In the genomic region with DNA sequence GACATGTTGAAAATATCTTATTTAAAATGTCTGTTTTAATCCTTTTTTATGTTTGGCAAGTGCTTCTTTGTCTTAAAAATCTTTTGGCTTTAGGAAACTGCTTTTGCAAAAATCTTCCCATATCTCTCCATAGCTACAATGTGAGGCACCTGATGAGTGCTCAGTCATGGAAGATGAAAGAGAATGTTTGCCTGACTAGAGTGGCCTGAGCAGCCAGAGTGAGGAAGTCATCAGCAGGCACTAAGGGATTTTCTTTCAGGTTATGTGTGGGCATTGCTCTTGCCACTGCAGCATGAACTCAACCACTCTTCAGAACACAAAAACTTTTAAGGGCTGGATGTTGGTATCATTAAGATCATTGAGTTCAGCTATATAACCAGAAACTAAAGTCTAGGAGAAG, we compare ENCODE assay signal across 21 cellular contexts.
"Had no signal": no experiment of that assay in that cellular context is flagged by ENCODE, and none has a peak within 500 bp of the region (broad histone marks: within the 10 kb centered on the region; RNA-seq: fewer than 3 reads in every experiment).

No MANE protein-coding gene starts in this region.

- H3K9me3 Mint-ChIP-seq: activated naive CD4-positive, alpha-beta T cell treated with anti-CD3 and anti-CD28 coated beads for 36 hours; brain; memory B cell; neural crest cell had no signal

- H3K4me1 ChIP-seq: colonic mucosa, foreskin keratinocyte, prostate gland, right atrium auricular region, thyroid gland had no signal

- H3K9me3 ChIP-seq: colonic mucosa, mucosa of descending colon, prostate gland, right atrium auricular region, thyroid gland had no signal

- H3K27ac ChIP-seq: colonic mucosa, foreskin keratinocyte, prostate gland, right atrium auricular region, thyroid gland had no signal

- H3K27me3 ChIP-seq: colonic mucosa, foreskin keratinocyte, right atrium auricular region, thyroid gland had no signal

- H3K36me3 ChIP-seq: colonic mucosa, prostate gland, thyroid gland had no signal

- H3K27me3 Mint-ChIP-seq: brain, memory B cell, naive B cell had no signal

- DNase-seq: activated naive CD4-positive, alpha-beta T cell treated with anti-CD3 and anti-CD28 coated beads for 36 hours; anterior cingulate cortex; central memory CD4-positive, alpha-beta T cell; colonic mucosa; foreskin keratinocyte; hippocampal formation; kidney glomerular epithelial cell; left ventricle myocardium superior; mucosa of descending colon; naive B cell; stimulated activated CD4-positive, alpha-beta T cell treated with anti-CD3 and anti-CD28 coated beads, Interleukin-12 subunit alpha, Interleukin-12 subunit beta, amount 100 ng/mL, for 4 hours; stimulated activated CD4-positive, alpha-beta T cell treated with anti-CD3 and anti-CD28 coated beads, Interleukin-1b, Interleukin-23, amount 100 ng/mL, for 48 hours; stimulated activated CD8-positive, alpha-beta memory T cell treated with anti-CD3 and anti-CD28 coated beads, Interleukin-4, amount 100 ng/mL, for 48 hours; stimulated activated naive CD4-positive, alpha-beta T cell; T-helper 9 cell; thyroid gland had no signal

- H3K4me1 Mint-ChIP-seq: memory B cell, neural crest cell had no signal

- H3K4me3 ChIP-seq: colonic mucosa, mucosa of descending colon, prostate gland, right atrium auricular region, thyroid gland had no signal

- ATAC-seq: left ventricle myocardium superior, mucosa of descending colon had no signal

- H3K4me3 Mint-ChIP-seq: activated naive CD4-positive, alpha-beta T cell treated with anti-CD3 and anti-CD28 coated beads for 36 hours; brain; memory B cell; naive B cell; neural crest cell had no signal

- H3K27ac Mint-ChIP-seq: activated naive CD4-positive, alpha-beta T cell treated with anti-CD3 and anti-CD28 coated beads for 36 hours; memory B cell had no signal
